22 cellular contexts compared by ENCODE assay signal in genomic region chr4:19159874-19160273, GRCh38.
DNase-seq lines count a peak whose midpoint lies in the region; ATAC-seq and TF ChIP-seq lines count a peak whose summit lies in the region.
"Had no signal": no experiment of that assay in that cellular context is flagged by ENCODE, and none has a peak within 500 bp of the region (broad histone marks: within the 10 kb centered on the region; RNA-seq: fewer than 3 reads in every experiment).

No MANE protein-coding gene starts in this region.

- H2AFZ ChIP-seq in OCI-LY7 (ENCODE audit: low read length): peak overlapping the region; percentile 18; the same call in 1 of the 2 replicates
- H2AFZ ChIP-seq: GM23248 had no signal

- no peak for ATAC-seq in HG03378 (IDR thresholded peaks at IDR 0.05; ENCODE audit: unreplicated experiment)
- no peak for ATAC-seq in left cardiac atrium
- ATAC-seq: A549, GM12878 had no signal

- no peak overlapping the region for H3K4me3 ChIP-seq in OCI-LY7 (ENCODE audit: low read depth, low read length, poor library complexity, severe bottlenecking)
- H3K4me3 ChIP-seq in retinal pigment epithelial cell (ENCODE audit: low read length): no peak overlapping the region
- H3K4me3 ChIP-seq: A549; BLaER1 treated with 17β-estradiol and CSF1 and Interleukin-3, amounts not matched to agents 10 nM and 100 nM; GM12878; GM23248 had no signal

- DNase-seq in OCI-LY7 (ENCODE audit: low spot score) (no peak), inferior parietal cortex (ENCODE audit: extremely low spot score) (peak; percentile 25), retinal pigment epithelial cell (ENCODE audit: low read depth) (peak; percentile 45), left cardiac atrium (no peak)
- DNase-seq in activated CD4-positive, CD25-positive, alpha-beta regulatory T cell treated with anti-CD3 and anti-CD28 coated beads, Interleukin-2, amount 50 U/mL, for 72 hours: no peak
- DNase-seq: 8988T; ACHN; AML-193; BE2C; CD4-positive, alpha-beta T cell; CD8-positive, alpha-beta memory T cell; DMS 273 treated with DMSO at 0.1 percent for 48 hours; DMS79; EL; GDM1; GM23248; H7; HCEC 1CT had no signal

- H3K9me2 ChIP-seq in OCI-LY7 (ENCODE audit: insufficient read depth, low read length): no peaks in the 10 kb centered on the region

- no TSS peak for BruUV-seq in OCI-LY7 (replicated peaks; lab: Mats Ljungman, UMichigan)

- no peak for TF ChIP-seq CTCF in OCI-LY7 (conservative IDR thresholded peaks at IDR 0.05; ENCODE audit: low read length)
- TF ChIP-seq CTCF in retinal pigment epithelial cell (conservative IDR thresholded peaks at IDR 0.05; ENCODE audit: low read depth, low read length): no peak

- no peak overlapping the region for H3K4me2 ChIP-seq in OCI-LY7 (ENCODE audit: low read length)
- H3K4me2 ChIP-seq: A549; BLaER1 treated with 17β-estradiol and CSF1 and Interleukin-3, amounts not matched to agents 10 nM and 100 nM had no signal

- H3K4me1 ChIP-seq in OCI-LY7 (ENCODE audit: insufficient read depth, low read length, poor library complexity, severe bottlenecking): peaks cover 8% of the 10 kb centered on the region
- H3K4me1 ChIP-seq: A549; BE2C; BLaER1 treated with 17β-estradiol and CSF1 and Interleukin-3, amounts not matched to agents 10 nM and 100 nM had no signal

- no peaks in the 10 kb centered on the region; the same call in 1 of the 2 replicates for H3K36me3 ChIP-seq in OCI-LY7 (ENCODE audit: insufficient read depth, low read length)
- H3K36me3 ChIP-seq: BE2C; BLaER1 treated with 17β-estradiol and CSF1 and Interleukin-3, amounts not matched to agents 10 nM and 100 nM had no signal

- intact Hi-C loops in OCI-LY7 (cut with micrococcal nuclease; ENCODE audit: unreplicated experiment) (no loop called here), left cardiac atrium (cut with DNase I) (no loop called here)

- peaks cover 42% of the 10 kb centered on the region; the same call in 1 of the 2 replicates for H3K9me3 ChIP-seq in OCI-LY7 (ENCODE audit: low read length)
- H3K9me3 ChIP-seq: A549, BE2C had no signal

- H3K27ac ChIP-seq in OCI-LY7 (ENCODE audit: low read depth, low read length, poor library complexity, severe bottlenecking): no peak overlapping the region
- H3K27ac ChIP-seq: A549; BLaER1 treated with 17β-estradiol and CSF1 and Interleukin-3, amounts not matched to agents 10 nM and 100 nM; GM23248 had no signal

- no peaks in the 10 kb centered on the region for H3K79me2 ChIP-seq in OCI-LY7 (ENCODE audit: insufficient read depth, low read depth, low read length)

- POLR2A ChIA-PET in OCI-LY7 (lab: Charles Lee): interaction anchor here (0.9 to 1.6 kb wide), 6 partner anchors 8 to 61 kb away, joined by 3 to 7 read pairs (median 5); no protein-coding TSS in a partner anchor

- H4K20me1 ChIP-seq in OCI-LY7 (ENCODE audit: insufficient read depth, low read length): no peaks in the 10 kb centered on the region
- H4K20me1 ChIP-seq: BLaER1 treated with 17β-estradiol and CSF1 and Interleukin-3, amounts not matched to agents 10 nM and 100 nM had no signal

- CTCF ChIA-PET in OCI-LY7 (lab: Charles Lee; ENCODE audit: unreplicated experiment): no interaction called here

Comparison
In these comparisons a context has a peak if more than half of its experiments do, and no peak if none do; other contexts are left out.
1. DNase-seq: peak in inferior parietal cortex (single experiment) and retinal pigment epithelial cell (single experiment); none in OCI-LY7 (single experiment), left cardiac atrium (single experiment) and activated CD4-positive, CD25-positive, alpha-beta regulatory T cell treated with anti-CD3 and anti-CD28 coated beads, Interleukin-2, amount 50 U/mL, for 72 hours (single experiment).